17 cellular contexts compared by ENCODE assay signal in the genomic region with DNA sequence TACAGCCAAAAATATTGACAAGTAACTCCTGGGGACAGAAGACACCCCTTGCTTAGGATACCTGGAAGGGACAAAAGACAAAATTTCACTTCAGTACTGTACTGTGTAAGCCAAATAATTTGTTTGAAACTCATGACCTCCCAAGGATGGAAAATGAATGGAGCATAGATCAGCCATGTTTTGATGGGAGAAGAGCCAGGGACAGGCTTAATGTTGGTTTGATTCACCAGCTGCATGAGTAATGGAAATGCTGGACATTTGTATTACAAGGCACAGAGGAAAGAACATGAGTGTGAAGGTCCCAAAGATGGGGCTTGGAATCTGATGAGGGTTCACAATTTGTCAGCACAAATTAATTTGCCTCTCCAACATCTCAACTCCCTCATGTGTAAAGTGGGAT.
DNase-seq lines count a peak whose midpoint lies in the region; ATAC-seq and TF ChIP-seq lines count a peak whose summit lies in the region.
"Had no signal": no experiment of that assay in that cellular context is flagged by ENCODE, and none has a peak within 500 bp of the region (broad histone marks: within the 10 kb centered on the region; RNA-seq: fewer than 3 reads in every experiment).

No MANE protein-coding gene starts in this region.

- no peaks in the 10 kb centered on the region for H3K9me3 ChIP-seq in right cardiac atrium (ENCODE audit: control insufficient read depth, low read length)
- H3K9me3 ChIP-seq: ovary, suprapubic skin had no signal

- intact Hi-C loops in right cardiac atrium (cut with DNase I), result no loop called here

- no peak overlapping the region for H2AFZ ChIP-seq in ACC112 (ENCODE audit: low read length, unreplicated experiment)

- H3K4me3 ChIP-seq in ACC112 (ENCODE audit: low read depth, low read length), result no peak overlapping the region
- no peak overlapping the region for H3K4me3 ChIP-seq in brain microvascular endothelial cell (ENCODE audit: low read depth, low read length)
- no peak overlapping the region for H3K4me3 ChIP-seq in right cardiac atrium (ENCODE audit: low read length)
- H3K4me3 ChIP-seq: coronary artery, ovary, suprapubic skin had no signal

- H3K36me3 ChIP-seq in ACC112 (ENCODE audit: insufficient read depth, low read length), result no peaks in the 10 kb centered on the region
- H3K36me3 ChIP-seq in brain microvascular endothelial cell (replicated peaks), result no peaks in the 10 kb centered on the region
- H3K36me3 ChIP-seq: ovary, suprapubic skin had no signal

- H3K4me1 ChIP-seq in ACC112 (ENCODE audit: control insufficient read depth, insufficient read depth, low read length, unreplicated experiment) (peaks cover 26% of the 10 kb centered on the region), right cardiac atrium (ENCODE audit: control insufficient read depth, insufficient read depth, low read length) (no peaks in the 10 kb centered on the region)
- H3K4me1 ChIP-seq: suprapubic skin had no signal

- no peak for TF ChIP-seq CTCF in brain microvascular endothelial cell (IDR thresholded peaks at IDR 0.05; ENCODE audit: low read depth, low read length, missing control alignments)

- H3K27ac ChIP-seq in ACC112 (ENCODE audit: low read depth, low read length) (peak overlapping the region; percentile 46), brain microvascular endothelial cell (peak overlapping the region; percentile 56), right cardiac atrium (ENCODE audit: low read length) (no peak overlapping the region)
- H3K27ac ChIP-seq: ovary, suprapubic skin had no signal

- in situ Hi-C loops in brain microvascular endothelial cell (cut with HindIII; ENCODE audit: low pct_ligation_motif_present, low sequenced_read_pairs), result no loop called here

- H3K27me3 ChIP-seq in ACC112 (ENCODE audit: insufficient read depth, low read length), result no peaks in the 10 kb centered on the region
- H3K27me3 ChIP-seq in brain microvascular endothelial cell (replicated peaks), result no peaks in the 10 kb centered on the region
- no peaks in the 10 kb centered on the region for H3K27me3 ChIP-seq in right cardiac atrium (ENCODE audit: control insufficient read depth, insufficient read depth)
- H3K27me3 ChIP-seq: ovary, suprapubic skin had no signal

- ATAC-seq in right cardiac atrium, result peak; percentile 50 to 84
- no peak for ATAC-seq in HG03565 (IDR thresholded peaks at IDR 0.05; ENCODE audit: unreplicated experiment)
- no peak for ATAC-seq in HG03439 (IDR thresholded peaks at IDR 0.05; ENCODE audit: unreplicated experiment)

- peak; percentile 76 for DNase-seq in HCEC 1CT
- DNase-seq in brain microvascular endothelial cell, result peak; percentile 82
- no peak for DNase-seq in right cardiac atrium
- no peak for DNase-seq in stimulated activated naive CD4-positive, alpha-beta T cell treated with Interleukin-2 at 50 U/mL for 16 hours (lab: John Stamatoyannopoulos, UW)
- no peak for DNase-seq in stimulated activated CD4-positive, alpha-beta T cell treated with anti-CD3 and anti-CD28 coated beads, Interleukin-15, amount 100 ng/mL, for 24 hours
- DNase-seq: activated naive CD4-positive, alpha-beta T cell treated with anti-CD3 and anti-CD28 coated beads, Interleukin-2, amount 10 ng/mL, durations not matched to agents 7 days and 5 days; AML-193; immature natural killer cell; NCI-H146; NCI-H446; ovary; stimulated activated CD4-positive, alpha-beta T cell treated with anti-CD3 and anti-CD28 coated beads, Interleukin-12 subunit alpha, Interleukin-12 subunit beta, amount 100 ng/mL, for 4 hours had no signal

- no peaks in the 10 kb centered on the region for H3K79me2 ChIP-seq in ACC112 (ENCODE audit: control insufficient read depth, insufficient read depth, low read length, unreplicated experiment)

Comparison
In these comparisons a context has a peak if more than half of its experiments do, and no peak if none do; other contexts are left out.
1. DNase-seq: peak in HCEC 1CT (single experiment) and brain microvascular endothelial cell (single experiment); none in right cardiac atrium (0 of 3), stimulated activated naive CD4-positive, alpha-beta T cell treated with Interleukin-2 at 50 U/mL for 16 hours (single experiment) and stimulated activated CD4-positive, alpha-beta T cell treated with anti-CD3 and anti-CD28 coated beads, Interleukin-15, amount 100 ng/mL, for 24 hours (single experiment).
2. ATAC-seq: peak in right cardiac atrium (2 of 2); none in HG03565 (single experiment) and HG03439 (single experiment).